ENCODE assay signal across 13 cellular contexts in the genomic region with DNA sequence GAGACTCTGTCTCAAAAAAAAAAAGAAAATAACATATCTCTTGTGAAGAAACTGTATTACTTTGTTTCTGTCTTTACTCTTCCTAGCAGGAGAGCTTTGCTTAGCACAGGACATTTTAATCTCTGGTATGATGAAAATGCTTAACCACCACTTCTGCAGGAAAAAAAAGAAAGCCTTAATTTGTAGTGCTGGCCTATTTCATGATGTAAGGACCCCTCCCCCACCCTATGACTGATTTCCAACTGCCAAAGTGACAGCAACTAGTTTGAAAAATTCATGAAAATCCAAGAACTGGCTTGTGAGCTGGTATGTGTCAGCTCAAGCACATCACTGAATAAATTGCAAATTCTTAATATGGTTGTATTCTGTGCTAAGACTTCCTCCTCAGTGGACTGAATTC.
"Had no signal": no experiment of that assay in that cellular context is flagged by ENCODE, and none has a peak within 500 bp of the region (broad histone marks: within the 10 kb centered on the region; RNA-seq: fewer than 3 reads in every experiment).

No MANE protein-coding gene starts in this region.

- ATAC-seq: activated CD8-positive, alpha-beta T cell treated with anti-CD3 and anti-CD28 coated beads, Interleukin-2, amount 10 ng/mL, durations not matched to agents 7 days and 5 days; left lobe of liver; natural killer cell; stimulated activated memory B cell treated with anti-CD40 and anti-IgM and Interleukin-4, amounts not matched to agents 10 μg/mL and 1 μg/mL and 100 μg/mL, for 72 hours had no signal

- H3K27me3 ChIP-seq: breast epithelium had no signal

- H3K4me3 ChIP-seq: breast epithelium had no signal

- H3K27ac ChIP-seq: breast epithelium had no signal

- DNase-seq: activated B cell treated with CpG ODN at 0.5 μM for 24 hours; activated CD4-positive, alpha-beta T cell treated with anti-CD3 and anti-CD28 coated beads for 48 hours; activated CD8-positive, alpha-beta memory T cell treated with anti-CD3 and anti-CD28 coated beads, Interleukin-2, amount 50 U/mL, for 4 hours; activated CD8-positive, alpha-beta T cell treated with anti-CD3 and anti-CD28 coated beads, Interleukin-2, amount 10 ng/mL, durations not matched to agents 7 days and 5 days; activated naive CD8-positive, alpha-beta T cell treated with anti-CD3 and anti-CD28 coated beads for 36 hours; anterior cingulate cortex; head of caudate nucleus; natural killer cell; nucleus accumbens; stimulated activated CD4-positive, alpha-beta T cell treated with anti-CD3 and anti-CD28 coated beads, Interleukin-2, amount 100 ng/mL, for 48 hours had no signal

- H3K36me3 ChIP-seq: breast epithelium had no signal

- H3K9me3 ChIP-seq: breast epithelium had no signal
